9 cellular contexts compared by ENCODE assay signal in genomic region chr11:114821626-114822025, GRCh38.
DNase-seq lines count a peak whose midpoint lies in the region; ATAC-seq and TF ChIP-seq lines count a peak whose summit lies in the region.
"Had no signal": no experiment of that assay in that cellular context is flagged by ENCODE, and none has a peak within 500 bp of the region (broad histone marks: within the 10 kb centered on the region; RNA-seq: fewer than 3 reads in every experiment).

No MANE protein-coding gene starts in this region.

- H3K27me3 Mint-ChIP-seq in GM23338 (ENCODE audit: insufficient read depth, low read depth, poor library complexity), result peaks cover 10% of the 10 kb centered on the region
- H3K27me3 Mint-ChIP-seq in activated CD4-positive, alpha-beta memory T cell treated with anti-CD3 and anti-CD28 coated beads for 36 hours, result no peaks in the 10 kb centered on the region

- H3K4me2 ChIP-seq in GM23338 (0 out of 2 replicates have a peak overlapping the region, but pooled peaks have one; percentile 38), mammary epithelial cell (ENCODE audit: insufficient read depth, low read depth, low read length) (no peak overlapping the region)

- POLR2A ChIA-PET in activated CD4-positive, alpha-beta memory T cell treated with anti-CD3 and anti-CD28 coated beads for 36 hours (lab: Charles Lee), result no interaction called here

- H4K20me1 ChIP-seq in GM23338 (replicated peaks; ENCODE audit: insufficient read depth), result no peaks in the 10 kb centered on the region
- no peaks in the 10 kb centered on the region for H4K20me1 ChIP-seq in mammary epithelial cell (ENCODE audit: insufficient read depth, low read length)

- no peak for TF ChIP-seq CTCF in GM23338 (conservative IDR thresholded peaks at IDR 0.05; ENCODE audit: low read depth in 2 of 2)
- TF ChIP-seq CTCF in mammary epithelial cell (conservative IDR thresholded peaks at IDR 0.05 in 1 of 2, IDR thresholded peaks at IDR 0.05 in 1 of 2; ENCODE audit: extremely low read depth in 1 of 2, insufficient read depth in 1 of 2, low read depth in 1 of 2, low read length in 2 of 2), result no peak

- H3K27ac Mint-ChIP-seq in GM23338, result no peak overlapping the region
- no peak overlapping the region for H3K27ac Mint-ChIP-seq in activated CD4-positive, alpha-beta memory T cell treated with anti-CD3 and anti-CD28 coated beads for 36 hours
- H3K27ac Mint-ChIP-seq: activated T-cell treated with anti-CD3 and anti-CD28 coated beads, Interleukin-2, amount 50 U/mL, for 24 hours had no signal

- CTCF ChIA-PET in mammary epithelial cell (lab: Charles Lee; ENCODE audit: low non-redundant PET), result no interaction called here
- CTCF ChIA-PET in activated CD4-positive, alpha-beta memory T cell treated with anti-CD3 and anti-CD28 coated beads for 36 hours (lab: Charles Lee), result no interaction called here

- no peaks in the 10 kb centered on the region for H3K9me3 ChIP-seq in mammary epithelial cell (replicated peaks; ENCODE audit: insufficient read depth, low read length)

- H2AFZ ChIP-seq in GM23338 (no peak overlapping the region; the same call in 1 of the 2 replicates), mammary epithelial cell (ENCODE audit: low read depth, low read length) (no peak overlapping the region)

- H3K9ac ChIP-seq in mammary epithelial cell (ENCODE audit: insufficient read depth, low read length), result no peak overlapping the region

- DNase-seq in GM23338 (ENCODE audit: low spot score), result peak; percentile 45
- peak; percentile 38 for DNase-seq in NCI-H1417 treated with DMSO at 0.1 percent for 48 hours (lab: John Stamatoyannopoulos, UW)
- DNase-seq in mammary epithelial cell, result peak; percentile 12
- DNase-seq in kidney tubule cell (ENCODE audit: low spot score), result peak; percentile 8
- no peak for DNase-seq in DMS114 treated with DMSO at 0.1 percent for 48 hours (lab: John Stamatoyannopoulos, UW; ENCODE audit: unreplicated experiment)
- no peak for DNase-seq in activated CD4-positive, alpha-beta memory T cell treated with anti-CD3 and anti-CD28 coated beads for 36 hours
- DNase-seq in dermis blood vessel endothelial cell, result no peak
- DNase-seq: activated T-cell treated with anti-CD3 and anti-CD28 coated beads, Interleukin-2, amount 50 U/mL, for 24 hours; effector CD4-positive, alpha-beta T cell had no signal

- H3K36me3 Mint-ChIP-seq in GM23338 (ENCODE audit: low read depth), result peaks cover 8% of the 10 kb centered on the region; the same call in 2 of the 3 replicates
- no peaks in the 10 kb centered on the region for H3K36me3 Mint-ChIP-seq in activated CD4-positive, alpha-beta memory T cell treated with anti-CD3 and anti-CD28 coated beads for 36 hours

- in situ Hi-C loops in mammary epithelial cell (cut with MboI; ENCODE audit: low sequenced_read_pairs in 2 of 2), result no loop called here

- 0 out of 2 replicates have a peak, but pooled peaks cover 6% of the 10 kb centered on the region for H3K9me2 ChIP-seq in GM23338 (ENCODE audit: insufficient read depth)

- H3K4me1 ChIP-seq in GM23338 (ENCODE audit: insufficient read depth) (peaks cover 19% of the 10 kb centered on the region), mammary epithelial cell (ENCODE audit: insufficient read depth, low read length) (no peaks in the 10 kb centered on the region)

- H3K4me3 Mint-ChIP-seq in GM23338, result no peak overlapping the region
- no peak overlapping the region for H3K4me3 Mint-ChIP-seq in activated CD4-positive, alpha-beta memory T cell treated with anti-CD3 and anti-CD28 coated beads for 36 hours
- H3K4me3 Mint-ChIP-seq: activated T-cell treated with anti-CD3 and anti-CD28 coated beads, Interleukin-2, amount 50 U/mL, for 24 hours had no signal

- H3K79me2 ChIP-seq in GM23338 (replicated peaks; ENCODE audit: insufficient read depth) (no peaks in the 10 kb centered on the region), mammary epithelial cell (ENCODE audit: insufficient read depth, low read length) (no peaks in the 10 kb centered on the region)

- peak; percentile 76 for ATAC-seq in GM23338

- peaks cover 7% of the 10 kb centered on the region; the same call in 1 of the 3 replicates for H3K9me3 Mint-ChIP-seq in GM23338
- no peaks in the 10 kb centered on the region for H3K9me3 Mint-ChIP-seq in activated CD4-positive, alpha-beta memory T cell treated with anti-CD3 and anti-CD28 coated beads for 36 hours
- H3K9me3 Mint-ChIP-seq: activated T-cell treated with anti-CD3 and anti-CD28 coated beads, Interleukin-2, amount 50 U/mL, for 24 hours had no signal

- H3K4me1 Mint-ChIP-seq in GM23338, result peaks cover 16% of the 10 kb centered on the region
- H3K4me1 Mint-ChIP-seq in activated CD4-positive, alpha-beta memory T cell treated with anti-CD3 and anti-CD28 coated beads for 36 hours (ENCODE audit: low read depth), result no peaks in the 10 kb centered on the region

- H3K36me3 ChIP-seq in GM23338 (ENCODE audit: insufficient read depth) (no peaks in the 10 kb centered on the region), mammary epithelial cell (ENCODE audit: insufficient read depth, low read length) (no peaks in the 10 kb centered on the region)

- BruUV-seq in mammary epithelial cell (replicated peaks; lab: Mats Ljungman, UMichigan), result no TSS peak

- dilution Hi-C loops in mammary epithelial cell (cut with HindIII; ENCODE audit: low sequenced_read_pairs), result no loop called here

- H3K27me3 ChIP-seq in GM23338 (ENCODE audit: insufficient read depth), result no peaks in the 10 kb centered on the region
- H3K27me3 ChIP-seq in mammary epithelial cell (ENCODE audit: insufficient read depth, low read length), result no peaks in the 10 kb centered on the region

- intact Hi-C loops in mammary epithelial cell (cut with micrococcal nuclease), result no loop called here
- intact Hi-C loops in activated CD4-positive, alpha-beta memory T cell treated with anti-CD3 and anti-CD28 coated beads for 36 hours (cut with micrococcal nuclease), result no loop called here

- WGBS in mammary epithelial cell (ENCODE audit: low coverage, missing lambda C conversion rate), result 49% methylated on average over 4 of the region's 4 CpGs

- H3K27ac ChIP-seq in GM23338 (ENCODE audit: low read depth) (no peak overlapping the region), mammary epithelial cell (ENCODE audit: insufficient read depth, low read depth, low read length) (no peak overlapping the region)

- H3K4me3 ChIP-seq in GM23338 (no peak overlapping the region), mammary epithelial cell (replicated peaks in 1 of 3; ENCODE audit: insufficient read depth in 1 of 3, low read depth in 2 of 3, low read length in 3 of 3) (no peak overlapping the region)

- no peaks in the 10 kb centered on the region for H3F3A ChIP-seq in GM23338 (replicated peaks; ENCODE audit: low read depth)

TF ChIP-seq in GM23338, 12 proteins besides CTCF, POLR2A, EP300 and RAD21 (continues in another document):
- no peak for TF ChIP-seq STAT1 (IDR thresholded peaks at IDR 0.05; ENCODE audit: unreplicated experiment)
- TF ChIP-seq EZH2 (IDR thresholded peaks at IDR 0.05; ENCODE audit: low read depth, unreplicated experiment), result no peak
- TF ChIP-seq ZNF331 (CRISPR knock-in tag; IDR thresholded peaks at IDR 0.05; ENCODE audit: low read depth), result no peak
- TF ChIP-seq EZH2phosphoT487 (IDR thresholded peaks at IDR 0.05; ENCODE audit: unreplicated experiment), result no peak
- no peak for TF ChIP-seq REST (IDR thresholded peaks at IDR 0.05; ENCODE audit: unreplicated experiment)

Comparison
In these comparisons a context has a peak if more than half of its experiments do, and no peak if none do; other contexts are left out.
1. DNase-seq: peak in GM23338 (single experiment), NCI-H1417 treated with DMSO at 0.1 percent for 48 hours (single experiment), mammary epithelial cell (single experiment) and kidney tubule cell (single experiment); none in DMS114 treated with DMSO at 0.1 percent for 48 hours (single experiment), activated CD4-positive, alpha-beta memory T cell treated with anti-CD3 and anti-CD28 coated beads for 36 hours (single experiment) and dermis blood vessel endothelial cell (single experiment).